ENCODE assay signal across 6 cellular contexts in genomic region chrX:101407167-101407747, GRCh38. TPM values are rescaled to one million over a fixed set of nuclear protein-coding genes. Genes with fewer than 3 reads are reported as not detected.
DNase-seq lines count a peak whose midpoint lies in the region; ATAC-seq, FAIRE-seq and TF ChIP-seq lines count a peak whose summit lies in the region.

No MANE protein-coding gene starts in this region.

- H3K9me3 ChIP-seq in neutrophil = no peaks in the 10 kb centered on the region

- no peak for TF ChIP-seq CTCF in bronchial epithelial cell (IDR thresholded peaks at IDR 0.05; ENCODE audit: insufficient read depth, low read length, severe bottlenecking)
- TF ChIP-seq CTCF in neutrophil (IDR thresholded peaks at IDR 0.05) = no peak

- no peak for ATAC-seq in HG03025 (IDR thresholded peaks at IDR 0.05; ENCODE audit: low FRiP score, unreplicated experiment)

- no peaks in the 10 kb centered on the region for H3K27me3 ChIP-seq in bronchial epithelial cell (ENCODE audit: control insufficient read depth, insufficient read depth, low read length)
- no peaks in the 10 kb centered on the region for H3K27me3 ChIP-seq in neutrophil

- H3K36me3 ChIP-seq in bronchial epithelial cell (ENCODE audit: control insufficient read depth, insufficient read depth, low read length) (peaks cover under 1% of the 10 kb centered on the region), neutrophil (peaks cover 5% of the 10 kb centered on the region)

- H3K4me1 ChIP-seq in neutrophil (ENCODE audit: control insufficient read depth in 1 of 2, insufficient read depth in 1 of 2, low read depth in 1 of 2, low read length in 1 of 2) = peaks cover 37 to 45% of the 10 kb centered on the region in 2 experiments

- DNase-seq in SIG-M5 treated with dmso at 0.1 percent for 504 hours (lab: John Stamatoyannopoulos, UW; ENCODE audit: unreplicated experiment) (peak; percentile 54), SIG-M5 (lab: John Stamatoyannopoulos, UW) (no peak), bronchial epithelial cell (ENCODE audit: low read depth) (no peak), GM19240 (ENCODE audit: insufficient read length, low spot score) (no peak)

- peak overlapping the region; percentile 40 for H3K4me3 ChIP-seq in bronchial epithelial cell (ENCODE audit: low read depth, low read length)
- H3K4me3 ChIP-seq in neutrophil (ENCODE audit: low read depth in 1 of 2, low read length in 1 of 2) = peak overlapping the region; percentile 66 to 74

- no peak for FAIRE-seq in bronchial epithelial cell (lab: Jason Lieb, UNC)

- peak overlapping the region; percentile 98 for H3K27ac ChIP-seq in neutrophil

RNA-seq across cellular contexts. Expression of gene GLA, which starts 0.5 kb away (rescaled TPM):
- 9.0 and 15.0 TPM in 2 replicates for total RNA-seq in bronchial epithelial cell

RNA-seq across cellular contexts. Expression of gene HNRNPH2, which starts 0.8 kb away (rescaled TPM):
- 104 and 110 TPM in 2 replicates for total RNA-seq in bronchial epithelial cell

RNA-seq across cellular contexts. Expression of gene RPL36A, which starts 16.4 kb away (rescaled TPM):
- total RNA-seq in bronchial epithelial cell = 736 and 1,171 TPM in 2 replicates

RNA-seq across cellular contexts. Expression of gene BTK, which starts 21.3 kb away (rescaled TPM):
- total RNA-seq in bronchial epithelial cell = under 0.01 TPM in 1 of 2 replicates, not detected in the other

RNA-seq across cellular contexts. Expression of gene TIMM8A, which starts 58.7 kb away (rescaled TPM):
- 4.4 and 7.4 TPM in 2 replicates for total RNA-seq in bronchial epithelial cell
